37 cellular contexts compared by ENCODE assay signal in genomic region chr10:30619966-30620365, GRCh38. TPM values are rescaled to one million over a fixed set of nuclear protein-coding genes. Genes with fewer than 3 reads are reported as not detected.
"Had no signal": no experiment of that assay in that cellular context is flagged by ENCODE, and none has a peak within 500 bp of the region (broad histone marks: within the 10 kb centered on the region; RNA-seq: fewer than 3 reads in every experiment).

No MANE protein-coding gene starts in this region.

- DNase-seq: naive B cell; naive thymus-derived CD8-positive, alpha-beta T cell; nephron progenitor cell; nucleus accumbens; ovary; posterior cingulate gyrus; psoas muscle; spleen; stimulated activated CD4-positive, alpha-beta T cell treated with anti-CD3 and anti-CD28 coated beads, Interleukin-12 subunit alpha, Interleukin-12 subunit beta, amount 100 ng/mL, for 4 hours; stimulated activated CD4-positive, alpha-beta T cell treated with anti-CD3 and anti-CD28 coated beads, Interleukin-1b, Interleukin-23, amount 100 ng/mL, for 48 hours; stimulated activated CD4-positive, alpha-beta T cell treated with anti-CD3 and anti-CD28 coated beads, Interleukin-4, amount 100 ng/mL, for 1 hour; stimulated activated CD4-positive, alpha-beta T cell treated with anti-CD3 and anti-CD28 coated beads, Interleukin-4, amount 100 ng/mL, for 4 hours; stimulated activated CD8-positive, alpha-beta memory T cell treated with anti-CD3 and anti-CD28 coated beads, Interleukin-4, amount 100 ng/mL, for 48 hours; stimulated activated naive CD4-positive, alpha-beta T cell; stimulated activated naive CD8-positive, alpha-beta T cell treated with anti-CD3 and anti-CD28 coated beads, Interleukin-15, amount 100 ng/mL, for 72 hours; stimulated activated naive CD8-positive, alpha-beta T cell treated with anti-CD3 and anti-CD28 coated beads, Interleukin-15, Interleukin-2, amounts not matched to agents 100 U/mL and 50 U/mL, for 24 hours; substantia nigra; testis; tibial artery; transverse colon; upper lobe of right lung; uterus had no signal

- H3K27ac Mint-ChIP-seq: naive B cell; naive thymus-derived CD8-positive, alpha-beta T cell; natural killer cell treated with Interleukin-12 subunit alpha and Interleukin-12 subunit beta and Interleukin-15 and Interleukin-18, amount 100 ng/mL, for 72 hours; nephron progenitor cell; progenitor cell of endocrine pancreas; stimulated activated memory B cell treated with anti-CD40 and anti-IgM and Interleukin-4, amounts not matched to agents 10 μg/mL and 1 μg/mL and 100 μg/mL, for 72 hours; stimulated activated naive CD8-positive, alpha-beta T cell treated with anti-CD3 and anti-CD28 coated beads, Interleukin-15, amount 100 ng/mL, for 72 hours; type B pancreatic cell had no signal

- H2AFZ ChIP-seq: parathyroid adenoma had no signal

- H3K79me2 ChIP-seq: parathyroid adenoma had no signal

- H3K27me3 ChIP-seq: neutrophil, ovary, testis, tibial artery, transverse colon, upper lobe of right lung, uterus had no signal

- H3K9me3 Mint-ChIP-seq: naive B cell; naive thymus-derived CD8-positive, alpha-beta T cell; natural killer cell treated with Interleukin-12 subunit alpha and Interleukin-12 subunit beta and Interleukin-15 and Interleukin-18, amount 100 ng/mL, for 72 hours; nephron progenitor cell; neural crest cell; stimulated activated memory B cell treated with anti-CD40 and anti-IgM and Interleukin-4, amounts not matched to agents 10 μg/mL and 1 μg/mL and 100 μg/mL, for 72 hours; stimulated activated naive CD8-positive, alpha-beta T cell treated with anti-CD3 and anti-CD28 coated beads, Interleukin-15, amount 100 ng/mL, for 72 hours; type B pancreatic cell had no signal

- H3K4me3 Mint-ChIP-seq: naive B cell; naive thymus-derived CD8-positive, alpha-beta T cell; natural killer cell treated with Interleukin-12 subunit alpha and Interleukin-12 subunit beta and Interleukin-15 and Interleukin-18, amount 100 ng/mL, for 72 hours; nephron progenitor cell; neural crest cell; stimulated activated memory B cell treated with anti-CD40 and anti-IgM and Interleukin-4, amounts not matched to agents 10 μg/mL and 1 μg/mL and 100 μg/mL, for 72 hours; stimulated activated naive CD8-positive, alpha-beta T cell treated with anti-CD3 and anti-CD28 coated beads, Interleukin-15, amount 100 ng/mL, for 72 hours; type B pancreatic cell had no signal

- H3K4me1 ChIP-seq: parathyroid adenoma, psoas muscle, spleen, suprapubic skin, testis, tibial artery, transverse colon, upper lobe of right lung, uterus had no signal

- ATAC-seq: naive thymus-derived CD8-positive, alpha-beta T cell; natural killer cell treated with Interleukin-12 subunit alpha and Interleukin-12 subunit beta and Interleukin-15 and Interleukin-18, amount 100 ng/mL, for 72 hours; psoas muscle; sciatic nerve; stimulated activated memory B cell treated with anti-CD40 and anti-IgM and Interleukin-4, amounts not matched to agents 10 μg/mL and 1 μg/mL and 100 μg/mL, for 72 hours; stimulated activated naive CD8-positive, alpha-beta T cell treated with anti-CD3 and anti-CD28 coated beads, Interleukin-15, amount 100 ng/mL, for 72 hours; stimulated activated naive CD8-positive, alpha-beta T cell treated with anti-CD3 and anti-CD28 coated beads, Interleukin-15, Interleukin-2, amounts not matched to agents 100 U/mL and 50 U/mL, for 24 hours; upper lobe of right lung had no signal

- H3K9ac ChIP-seq: parathyroid adenoma had no signal

- H3K27ac ChIP-seq: neutrophil, ovary, parathyroid adenoma, psoas muscle, skin epidermis, spleen, suprapubic skin, testis, tibial artery, transverse colon, upper lobe of right lung, uterus had no signal

- H3K36me3 Mint-ChIP-seq: naive B cell; naive thymus-derived CD8-positive, alpha-beta T cell; natural killer cell treated with Interleukin-12 subunit alpha and Interleukin-12 subunit beta and Interleukin-15 and Interleukin-18, amount 100 ng/mL, for 72 hours; stimulated activated memory B cell treated with anti-CD40 and anti-IgM and Interleukin-4, amounts not matched to agents 10 μg/mL and 1 μg/mL and 100 μg/mL, for 72 hours; type B pancreatic cell had no signal

- H3K4me2 ChIP-seq: smooth muscle cell had no signal

- H3K9me3 ChIP-seq: neutrophil, ovary, spleen, suprapubic skin, testis, tibial artery, transverse colon, upper lobe of right lung, uterus had no signal

- H3K36me3 ChIP-seq: neutrophil, ovary, spleen, suprapubic skin, tibial artery, transverse colon, upper lobe of right lung, uterus had no signal

- H3K4me3 ChIP-seq: ovary, psoas muscle, skin epidermis, smooth muscle cell, spleen, suprapubic skin, testis, tibial artery, transverse colon, upper lobe of right lung, uterus had no signal

- H3K4me1 Mint-ChIP-seq: naive B cell; naive thymus-derived CD8-positive, alpha-beta T cell; nephron progenitor cell; neural crest cell; stimulated activated naive CD8-positive, alpha-beta T cell treated with anti-CD3 and anti-CD28 coated beads, Interleukin-15, amount 100 ng/mL, for 72 hours had no signal

RNA-seq across cellular contexts. Expression of gene LYZL2, which starts 9.6 kb away (rescaled TPM):
- total RNA-seq: naive thymus-derived CD8-positive, alpha-beta T cell; natural killer cell treated with Interleukin-12 subunit alpha and Interleukin-12 subunit beta and Interleukin-15 and Interleukin-18, amount 100 ng/mL, for 72 hours; neural crest cell; omental fat pad; ovary; progenitor cell of endocrine pancreas; psoas muscle; renal cortical epithelial cell; sciatic nerve; smooth muscle cell; spleen; suprapubic skin; transverse colon; upper lobe of right lung; urinary bladder; uterus had no signal
- polyA plus RNA-seq: naive thymus-derived CD8-positive, alpha-beta T cell; ovary; psoas muscle; smooth muscle cell; spleen; thymus; urinary bladder had no signal
